8 cellular contexts compared by ENCODE assay signal in genomic region chr2:212686285-212686895, GRCh38.
DNase-seq lines count a peak whose midpoint lies in the region; ATAC-seq and TF ChIP-seq lines count a peak whose summit lies in the region.

No MANE protein-coding gene starts in this region.

- H3K4me3 ChIP-seq in epithelial cell of proximal tubule (ENCODE audit: low read depth, low read length): no peak overlapping the region

- no peaks in the 10 kb centered on the region for H3K36me3 Mint-ChIP-seq in natural killer cell

- TF ChIP-seq CTCF in epithelial cell of proximal tubule (conservative IDR thresholded peaks at IDR 0.05; ENCODE audit: low read depth, low read length): peak; percentile 93
- peak; percentile 92 for TF ChIP-seq CTCF in natural killer cell (IDR thresholded peaks at IDR 0.05)

- ATAC-seq in GM18868 (IDR thresholded peaks at IDR 0.05; ENCODE audit: unreplicated experiment) (peak; percentile 80), HG03354 (IDR thresholded peaks at IDR 0.05; ENCODE audit: poor library complexity, severe bottlenecking, unreplicated experiment) (peak; percentile 77), natural killer cell (peak; percentile 71 to 85 (median 76))
- no peak for ATAC-seq in stimulated activated naive CD8-positive, alpha-beta T cell treated with anti-CD3 and anti-CD28 coated beads, Interleukin-15, Interleukin-2, amounts not matched to agents 100 U/mL and 50 U/mL, for 24 hours

- H3K4me3 Mint-ChIP-seq in natural killer cell: no peak overlapping the region

- H3K27ac Mint-ChIP-seq in natural killer cell: no peak overlapping the region

- peaks cover under 1 to 3% of the 10 kb centered on the region in 2 donors for H3K27me3 Mint-ChIP-seq in natural killer cell (ENCODE audit: low read depth in 2 of 2)

- DNase-seq in Ammon's horn (ENCODE audit: low spot score) (peak; percentile 77), NCI-H69 (lab: John Stamatoyannopoulos, UW) (peak; percentile 41), epithelial cell of proximal tubule (ENCODE audit: low read depth) (no peak), natural killer cell (peak; percentile 49)
- peak; percentile 5 to 18 (median 7) for DNase-seq in activated CD8-positive, alpha-beta memory T cell treated with anti-CD3 and anti-CD28 coated beads for 48 hours (ENCODE audit: low read depth in 2 of 3, low spot score in 2 of 3)
- peak; percentile 60 for DNase-seq in stimulated activated naive CD8-positive, alpha-beta T cell treated with anti-CD3 and anti-CD28 coated beads, Interleukin-15, Interleukin-2, amounts not matched to agents 100 U/mL and 50 U/mL, for 24 hours

- H3K4me1 Mint-ChIP-seq in natural killer cell: no peaks in the 10 kb centered on the region

- H3K9me3 Mint-ChIP-seq in natural killer cell: no peaks in the 10 kb centered on the region

- intact Hi-C loops in natural killer cell (cut with micrococcal nuclease): loop anchor here (1.0 to 5.0 kb wide), 3 partner anchors 206 to 566 kb away; no protein-coding TSS in a partner anchor
